Comparison of ENCODE assay signal across 9 cellular contexts in genomic region chr1:27428316-27429028, GRCh38. TPM values are rescaled to one million over a fixed set of nuclear protein-coding genes. Genes with fewer than 3 reads are reported as not detected.
DNase-seq lines count a peak whose midpoint lies in the region; ATAC-seq and TF ChIP-seq lines count a peak whose summit lies in the region.
"Had no signal": no experiment of that assay in that cellular context is flagged by ENCODE, and none has a peak within 500 bp of the region (broad histone marks: within the 10 kb centered on the region; RNA-seq: fewer than 3 reads in every experiment).

No MANE protein-coding gene starts in this region.

- H3K36me3 Mint-ChIP-seq in endothelial cell (ENCODE audit: low read depth, unreplicated experiment), result peaks cover 31% of the 10 kb centered on the region
- H3K36me3 Mint-ChIP-seq in natural killer cell treated with Interleukin-12 subunit alpha and Interleukin-12 subunit beta and Interleukin-15 and Interleukin-18, amount 100 ng/mL, for 72 hours, result peaks cover 4% of the 10 kb centered on the region

- no peaks in the 10 kb centered on the region for H3K36me3 ChIP-seq in mucosa of descending colon (ENCODE audit: low read depth)

- no peaks in the 10 kb centered on the region for H3K27me3 ChIP-seq in HL-60 (ENCODE audit: insufficient read depth, poor library complexity, severe bottlenecking)

- ATAC-seq in natural killer cell treated with Interleukin-12 subunit alpha and Interleukin-12 subunit beta and Interleukin-15 and Interleukin-18, amount 100 ng/mL, for 72 hours, result no peak
- ATAC-seq in HG02588 (IDR thresholded peaks at IDR 0.05; ENCODE audit: unreplicated experiment) (no peak), GM19023 (IDR thresholded peaks at IDR 0.05; ENCODE audit: unreplicated experiment) (no peak), mucosa of descending colon (no peak)

- H3K9me3 ChIP-seq in mucosa of descending colon, result no peaks in the 10 kb centered on the region

- peak overlapping the region; percentile 94 for H3K27ac Mint-ChIP-seq in endothelial cell (ENCODE audit: unreplicated experiment)
- peak overlapping the region; percentile 5 to 90 for H3K27ac Mint-ChIP-seq in natural killer cell treated with Interleukin-12 subunit alpha and Interleukin-12 subunit beta and Interleukin-15 and Interleukin-18, amount 100 ng/mL, for 72 hours

- peaks cover 1% of the 10 kb centered on the region for H3K9me3 Mint-ChIP-seq in endothelial cell (ENCODE audit: unreplicated experiment)
- no peaks in the 10 kb centered on the region for H3K9me3 Mint-ChIP-seq in natural killer cell treated with Interleukin-12 subunit alpha and Interleukin-12 subunit beta and Interleukin-15 and Interleukin-18, amount 100 ng/mL, for 72 hours

- H3K4me1 Mint-ChIP-seq in endothelial cell (ENCODE audit: unreplicated experiment), result peaks cover 64% of the 10 kb centered on the region
- H3K4me1 Mint-ChIP-seq in natural killer cell treated with Interleukin-12 subunit alpha and Interleukin-12 subunit beta and Interleukin-15 and Interleukin-18, amount 100 ng/mL, for 72 hours (ENCODE audit: low read depth in 2 of 2), result peaks cover 35 to 40% of the 10 kb centered on the region in 2 donors

- peaks cover 4% of the 10 kb centered on the region for H3K27me3 Mint-ChIP-seq in endothelial cell (ENCODE audit: unreplicated experiment)
- no peaks in the 10 kb centered on the region for H3K27me3 Mint-ChIP-seq in natural killer cell treated with Interleukin-12 subunit alpha and Interleukin-12 subunit beta and Interleukin-15 and Interleukin-18, amount 100 ng/mL, for 72 hours

- peak overlapping the region; percentile 47 for H3K4me3 Mint-ChIP-seq in endothelial cell (ENCODE audit: unreplicated experiment)
- H3K4me3 Mint-ChIP-seq in natural killer cell treated with Interleukin-12 subunit alpha and Interleukin-12 subunit beta and Interleukin-15 and Interleukin-18, amount 100 ng/mL, for 72 hours, result peak overlapping the region; percentile 48

- intact Hi-C loops in mucosa of descending colon (cut with DNase I, micrococcal nuclease), result no loop called here

- H3K4me3 ChIP-seq in HL-60 (replicated peaks; ENCODE audit: insufficient read depth, low read length), result no peak overlapping the region
- no peak overlapping the region for H3K4me3 ChIP-seq in mucosa of descending colon

- peak overlapping the region; percentile 72 for H3K27ac ChIP-seq in HL-60 (replicated peaks)
- H3K27ac ChIP-seq: epithelial cell of prostate had no signal

- H3K4me1 ChIP-seq in mucosa of descending colon (ENCODE audit: low read depth), result peaks cover 27% of the 10 kb centered on the region

- peak; percentile 24 to 87 for DNase-seq in HL-60 (ENCODE audit: low read depth in 1 of 2, low spot score in 1 of 2)
- DNase-seq in UCSD-AML1 (lab: John Stamatoyannopoulos, UW; ENCODE audit: unreplicated experiment), result peak; percentile 49
- DNase-seq in endothelial cell (ENCODE audit: low spot score), result no peak
- DNase-seq in natural killer cell treated with Interleukin-12 subunit alpha and Interleukin-12 subunit beta and Interleukin-15 and Interleukin-18, amount 100 ng/mL, for 72 hours (ENCODE audit: low spot score), result no peak
- DNase-seq in effector CD8-positive, alpha-beta T cell (lab: John Stamatoyannopoulos, UW), result no peak
- no peak for DNase-seq in mucosa of descending colon

- TF ChIP-seq CTCF in HL-60 (IDR thresholded peaks at IDR 0.05; ENCODE audit: insufficient read depth, low read length) (no peak), endothelial cell (IDR thresholded peaks at IDR 0.05; ENCODE audit: unreplicated experiment) (no peak), mucosa of descending colon (IDR thresholded peaks at IDR 0.05) (no peak)

RNA-seq across cellular contexts. Expression of gene GPR3, which starts 36.0 kb away (rescaled TPM):
- total RNA-seq in endothelial cell (ENCODE audit: unreplicated experiment) (2.4 TPM), mucosa of descending colon (under 1 TPM in 1 of 3 donors, not detected in 2; 0.14 TPM)
- total RNA-seq in natural killer cell treated with Interleukin-12 subunit alpha and Interleukin-12 subunit beta and Interleukin-15 and Interleukin-18, amount 100 ng/mL, for 72 hours, result 1 to 10 TPM in 1 of 2 donors, under 1 TPM in 1; 0.64 to 1.1 TPM

RNA-seq across cellular contexts. Expression of gene CD164L2, which starts 45.3 kb away (rescaled TPM):
- total RNA-seq in endothelial cell (ENCODE audit: unreplicated experiment), result 0.72 TPM
- not detected for total RNA-seq in natural killer cell treated with Interleukin-12 subunit alpha and Interleukin-12 subunit beta and Interleukin-15 and Interleukin-18, amount 100 ng/mL, for 72 hours
- total RNA-seq in mucosa of descending colon, result 1 to 10 TPM in 1 of 3 donors, under 1 TPM in 2; 0.29 to 1.3 (median 0.51) TPM

RNA-seq across cellular contexts. Expression of gene FCN3, which starts 53.8 kb away (rescaled TPM):
- 132 TPM for total RNA-seq in endothelial cell (ENCODE audit: unreplicated experiment)
- total RNA-seq in natural killer cell treated with Interleukin-12 subunit alpha and Interleukin-12 subunit beta and Interleukin-15 and Interleukin-18, amount 100 ng/mL, for 72 hours, result not detected
- under 1 TPM in 2 of 3 donors, not detected in 1; 0.60 to 0.79 TPM for total RNA-seq in mucosa of descending colon

Comparison
In these comparisons a context has a peak if more than half of its experiments do, and no peak if none do; other contexts are left out.
1. DNase-seq: peak in HL-60 (2 of 2) and UCSD-AML1 (single experiment); none in endothelial cell (single experiment), natural killer cell treated with Interleukin-12 subunit alpha and Interleukin-12 subunit beta and Interleukin-15 and Interleukin-18, amount 100 ng/mL, for 72 hours (single experiment), effector CD8-positive, alpha-beta T cell (single experiment) and mucosa of descending colon (0 of 3).
2. RNA of gene FCN3, which starts 53.8 kb away (total RNA-seq): 132 TPM in endothelial cell (single experiment); 0.60 to 0.79 TPM in mucosa of descending colon and not detected in natural killer cell treated with Interleukin-12 subunit alpha and Interleukin-12 subunit beta and Interleukin-15 and Interleukin-18, amount 100 ng/mL, for 72 hours; every median in the first group is over 10 times any median in the second.